ENCODE assay signal across 16 cellular contexts in the genomic region with DNA sequence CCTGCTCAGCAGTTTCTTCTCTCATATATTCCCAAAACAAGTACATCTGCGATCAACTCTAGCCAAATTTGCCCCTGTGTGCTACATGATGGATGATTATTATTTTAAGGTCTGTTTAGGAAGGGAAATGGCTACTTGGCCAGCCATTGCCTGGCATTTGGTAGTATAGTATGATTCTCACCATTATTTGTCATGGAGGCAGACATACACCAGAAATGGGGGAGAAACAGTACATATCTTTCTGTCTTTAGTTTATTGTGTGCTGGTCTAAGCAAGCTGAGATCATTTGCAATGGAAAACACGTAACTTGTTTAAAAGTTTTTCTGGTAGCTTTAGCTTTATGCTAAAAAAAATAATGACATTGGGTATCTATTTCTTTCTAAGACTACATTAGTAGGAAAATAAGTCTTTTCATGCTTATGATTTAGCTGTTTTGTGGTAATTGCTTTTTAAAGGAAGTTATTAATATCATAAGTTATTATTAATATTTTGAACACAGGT.
"Had no signal": no experiment of that assay in that cellular context is flagged by ENCODE, and none has a peak within 500 bp of the region (broad histone marks: within the 10 kb centered on the region; RNA-seq: fewer than 3 reads in every experiment).

No MANE protein-coding gene starts in this region.

- H3K36me3 ChIP-seq: colonic mucosa had no signal

- ATAC-seq: heart left ventricle; naive thymus-derived CD4-positive, alpha-beta T cell had no signal

- H3K27me3 ChIP-seq: colonic mucosa, heart left ventricle, neutrophil, sigmoid colon, stomach had no signal

- DNase-seq: colonic mucosa; dermis blood vessel endothelial cell; foreskin melanocyte; heart left ventricle; hippocampal formation; kidney glomerular epithelial cell; mammary epithelial cell; naive thymus-derived CD4-positive, alpha-beta T cell; sigmoid colon; stimulated activated naive CD4-positive, alpha-beta T cell; stomach; substantia nigra; trophoblast cell had no signal

- H3K4me3 Mint-ChIP-seq: naive thymus-derived CD4-positive, alpha-beta T cell had no signal

- H3K27me3 Mint-ChIP-seq: naive thymus-derived CD4-positive, alpha-beta T cell had no signal

- H3K4me3 ChIP-seq: colonic mucosa, heart left ventricle, sigmoid colon, skin epidermis, stomach, thoracic aorta had no signal

- H3K9me3 Mint-ChIP-seq: naive thymus-derived CD4-positive, alpha-beta T cell had no signal

- H3K27ac ChIP-seq: colonic mucosa, heart left ventricle, neutrophil, sigmoid colon, skin epidermis, stomach had no signal

- H3K9me3 ChIP-seq: colonic mucosa, heart left ventricle, neutrophil, sigmoid colon, stomach, thoracic aorta had no signal

- H3K4me1 ChIP-seq: colonic mucosa had no signal
